ENCODE assay signal across 24 cellular contexts in the genomic region with DNA sequence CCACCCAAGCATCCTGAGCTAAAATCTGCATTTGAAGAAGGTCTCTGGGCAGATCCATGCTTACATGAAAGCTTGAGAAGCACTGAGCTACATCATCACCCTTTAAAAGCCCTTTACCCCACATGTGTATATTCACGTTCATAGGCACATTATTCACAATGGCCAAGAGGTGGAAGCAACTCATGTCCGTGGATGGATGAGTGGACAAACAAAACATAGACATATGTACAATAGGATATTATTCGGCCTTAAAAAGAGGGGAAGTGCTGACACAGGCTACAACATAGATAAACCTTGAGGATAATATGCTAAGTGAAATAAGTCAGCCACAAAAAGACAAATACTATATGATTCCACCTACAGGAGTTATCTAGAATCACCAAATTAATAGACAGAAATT. TPM values are rescaled to one million over a fixed set of nuclear protein-coding genes. Genes with fewer than 3 reads are reported as not detected.
"Had no signal": no experiment of that assay in that cellular context is flagged by ENCODE, and none has a peak within 500 bp of the region (broad histone marks: within the 10 kb centered on the region; RNA-seq: fewer than 3 reads in every experiment).

No MANE protein-coding gene starts in this region.

- H3K4me1 ChIP-seq: pancreas, suprapubic skin, transverse colon had no signal

- H3K36me3 ChIP-seq: esophagus squamous epithelium, neutrophil, pancreas, suprapubic skin, transverse colon had no signal

- ATAC-seq: left cardiac atrium; left lung; mucosa of descending colon; natural killer cell treated with Interleukin-12 subunit alpha and Interleukin-12 subunit beta and Interleukin-15 and Interleukin-18, amount 100 ng/mL, for 72 hours; pancreas; stimulated activated memory B cell treated with anti-CD40 and anti-IgM and Interleukin-4, amounts not matched to agents 10 μg/mL and 1 μg/mL and 100 μg/mL, for 72 hours had no signal

- DNase-seq: central memory CD4-positive, alpha-beta T cell; effector CD8-positive, alpha-beta T cell; endodermal cell; erythroblast; esophagus squamous epithelium; foreskin melanocyte; hippocampal formation; left cardiac atrium; left lung; mesenchymal stem cell; mucosa of descending colon; naive B cell; pancreas; spleen; stimulated activated CD4-positive, alpha-beta T cell treated with anti-CD3 and anti-CD28 coated beads, Interleukin-4, amount 100 ng/mL, for 4 hours; transverse colon had no signal

- FAIRE-seq: bronchial epithelial cell, colon, islet of Langerhans, pancreas had no signal

- H3K27ac ChIP-seq: esophagus squamous epithelium, neutrophil, pancreas, suprapubic skin, transverse colon had no signal

- H3K4me3 ChIP-seq: esophagus squamous epithelium, left lung, mucosa of descending colon, pancreas, skin epidermis, spleen, suprapubic skin, transverse colon had no signal

- H3K9me3 ChIP-seq: esophagus squamous epithelium, left lung, mucosa of descending colon, neutrophil, pancreas, spleen, suprapubic skin, transverse colon had no signal

- H3K27me3 ChIP-seq: left lung, neutrophil, suprapubic skin, transverse colon had no signal

RNA-seq across cellular contexts. Expression of a gene that starts 17.6 kb away (rescaled TPM):
- total RNA-seq: bronchial epithelial cell; endodermal cell; natural killer cell treated with Interleukin-12 subunit alpha and Interleukin-12 subunit beta and Interleukin-15 and Interleukin-18, amount 100 ng/mL, for 72 hours had no signal
